Comparison of ENCODE assay signal across 1 cellular context in genomic region chr12:97006585-97006984, GRCh38.
TF ChIP-seq lines count a peak whose summit lies in the region.

No MANE protein-coding gene starts in this region.

TF ChIP-seq in HepG2, 621 proteins besides CTCF, POLR2A, EP300 and RAD21:
- TF ChIP-seq AKNA (CRISPR knock-in tag; IDR thresholded peaks at IDR 0.05; ENCODE audit: borderline replicate concordance) (no peak), DNMT1 (CRISPR knock-in tag; IDR thresholded peaks at IDR 0.05) (no peak), DMAP1 (CRISPR knock-in tag; IDR thresholded peaks at IDR 0.05) (no peak), MTF1 (CRISPR knock-in tag; IDR thresholded peaks at IDR 0.05) (no peak), ZNF296 (CRISPR knock-in tag; conservative IDR thresholded peaks at IDR 0.05) (no peak), ZNF777 (CRISPR knock-in tag; IDR thresholded peaks at IDR 0.05) (no peak), THAP11 (CRISPR knock-in tag; IDR thresholded peaks at IDR 0.05) (no peak), MIXL1 (CRISPR knock-in tag; IDR thresholded peaks at IDR 0.05) (no peak), ZSCAN29 (CRISPR knock-in tag; conservative IDR thresholded peaks at IDR 0.05) (no peak), PHF8 (CRISPR knock-in tag; IDR thresholded peaks at IDR 0.05) (no peak), KLF16 (CRISPR knock-in tag; IDR thresholded peaks at IDR 0.05) (no peak)
